12 cellular contexts compared by ENCODE assay signal in genomic region chr7:76509931-76510877, GRCh38. TPM values are rescaled to one million over a fixed set of nuclear protein-coding genes. Genes with fewer than 3 reads are reported as not detected.
DNase-seq lines count a peak whose midpoint lies in the region; ATAC-seq, FAIRE-seq and TF ChIP-seq lines count a peak whose summit lies in the region.
"Had no signal": no experiment of that assay in that cellular context is flagged by ENCODE, and none has a peak within 500 bp of the region (broad histone marks: within the 10 kb centered on the region; RNA-seq: fewer than 3 reads in every experiment).

Gene UPK3B, plus strand, starts transcription at chr7:76510552. Its CDS starts 101 bp downstream, at chr7:76510653.

- in situ Hi-C loops in HepG2 (cut with HindIII; ENCODE audit: extremely low pct_ligation_motif_present, low pct_unique_long_range_greater_than_20kb), result no loop called here

- no peak for DNase-seq in HepG2 (ENCODE audit: low spot score)
- DNase-seq in right lobe of liver, result no peak
- peak; percentile 29 for DNase-seq in SK-N-DZ (ENCODE audit: low spot score)
- peak; percentile 81 for DNase-seq in islet precursor cell
- DNase-seq in amniotic stem cell (lab: John Stamatoyannopoulos, UW), result no peak
- DNase-seq in effector CD4-positive, alpha-beta T cell, result no peak
- DNase-seq: EL; naive thymus-derived CD4-positive, alpha-beta T cell; RPMI8226 had no signal

- TF ChIP-seq POLR2A in HepG2 (IDR thresholded peaks at IDR 0.05; ENCODE audit: insufficient read depth in 1 of 2, low read depth in 2 of 2, low read length in 2 of 2), result no peak
- no peak for TF ChIP-seq POLR2A in right lobe of liver (IDR thresholded peaks at IDR 0.05)

- FAIRE-seq in HepG2 (lab: Jason Lieb, UNC), result no peak
- FAIRE-seq: endothelial cell of umbilical vein had no signal

- H3K4me2 ChIP-seq in HepG2 (ENCODE audit: low read depth, low read length), result no peak within 1 kb of the TSS

- intact Hi-C loops in HepG2 (cut with micrococcal nuclease; ENCODE audit: unreplicated experiment) (no loop called here), right lobe of liver (cut with DNase I) (loop anchor here in 1 of 2 donors (10.0 kb wide), 1 partner anchor 485 kb away; no protein-coding TSS in a partner anchor)

- TF ChIP-seq CTCF in HepG2 (CRISPR knock-in tag; IDR thresholded peaks at IDR 0.05) (no peak), right lobe of liver (IDR thresholded peaks at IDR 0.05) (no peak)

- H3K27me3 ChIP-seq in HepG2 (ENCODE audit: control insufficient read depth in 1 of 2, insufficient read depth in 2 of 2, low read length in 2 of 2), result peaks cover 0 to 2% of the 10 kb centered on the region in 2 experiments; a peak in 1 of 5 replicates
- H3K27me3 ChIP-seq in right lobe of liver, result no peaks in the 10 kb centered on the region

- H4K20me1 ChIP-seq in HepG2 (ENCODE audit: insufficient read depth, low read length), result no peaks in the 10 kb centered on the region

- peaks cover 33% of the 10 kb centered on the region for H3K4me1 ChIP-seq in HepG2 (ENCODE audit: insufficient read depth, low read length)
- H3K4me1 ChIP-seq in right lobe of liver, result no peaks in the 10 kb centered on the region
- no peaks in the 10 kb centered on the region for H3K4me1 ChIP-seq in urinary bladder (ENCODE audit: insufficient read depth)

- H3K79me2 ChIP-seq in HepG2 (ENCODE audit: insufficient read depth, low read length), result no peaks in the 10 kb centered on the region

- no peak within 1 kb of the TSS for H3K4me3 ChIP-seq in HepG2 (replicated peaks in 1 of 3; ENCODE audit: insufficient read depth in 1 of 3, low read depth in 2 of 3, low read length in 3 of 3)
- H3K4me3 ChIP-seq in right lobe of liver, result no peak within 1 kb of the TSS
- no peak within 1 kb of the TSS for H3K4me3 ChIP-seq in urinary bladder (ENCODE audit: low read depth, low read length)

- POLR2A ChIA-PET in HepG2 (lab: Yijun Ruan, JAX), result no interaction called here

- CTCF ChIA-PET in HepG2 (lab: Yijun Ruan, JAX; ENCODE audit: low intra/inter-chr PET ratio, low total read pairs), result no interaction called here

- BruUV-seq in HepG2 (replicated peaks; lab: Mats Ljungman, UMichigan), result no TSS peak

- H2AFZ ChIP-seq in HepG2 (ENCODE audit: low read length), result no peak within 1 kb of the TSS

- H3K36me3 ChIP-seq in HepG2 (replicated peaks in 1 of 2; ENCODE audit: control insufficient read depth in 1 of 2, insufficient read depth in 2 of 2, low read length in 2 of 2) (peaks cover 0 to 3% of the 10 kb centered on the region in 2 experiments; a peak in 1 of 5 replicates), right lobe of liver (no peaks in the 10 kb centered on the region), urinary bladder (ENCODE audit: insufficient read depth) (peaks cover 1% of the 10 kb centered on the region)

- H3K9ac ChIP-seq in HepG2 (ENCODE audit: insufficient read depth, low read depth, low read length), result no peak within 1 kb of the TSS

- H3K27ac ChIP-seq in HepG2 (ENCODE audit: extremely low read length, insufficient read depth, low read length) (no peak within 1 kb of the TSS), right lobe of liver (no peak within 1 kb of the TSS), urinary bladder (ENCODE audit: low read depth) (peak within 1 kb of the TSS; percentile 33)

- no peak for TF ChIP-seq EP300 in HepG2 (IDR thresholded peaks at IDR 0.05; ENCODE audit: low read depth in 2 of 2, low read length in 2 of 2)
- TF ChIP-seq EP300 in HepG2 (CRISPR knock-in tag; IDR thresholded peaks at IDR 0.05; ENCODE audit: borderline replicate concordance), result no peak

- ATAC-seq in HepG2 (no peak), right lobe of liver (no peak), HG03045 (IDR thresholded peaks at IDR 0.05; ENCODE audit: unreplicated experiment) (no peak)
- ATAC-seq: naive thymus-derived CD4-positive, alpha-beta T cell had no signal

- WGBS in HepG2 (ENCODE audit: low lambda C conversion rate), result 80% methylated on average over 10 of the region's 20 CpGs
- WGBS in right lobe of liver (ENCODE audit: insufficient coverage, low coverage, low lambda C conversion rate, missing lambda C conversion rate), result 36% methylated on average over 4 of the region's 20 CpGs
- WGBS in urinary bladder, result 44% methylated on average over 20 of the region's 20 CpGs

- H3K9me3 ChIP-seq in HepG2 (ENCODE audit: low read length), result no peaks in the 10 kb centered on the region
- no peaks in the 10 kb centered on the region for H3K9me3 ChIP-seq in right lobe of liver

- no peak for TF ChIP-seq RAD21 in HepG2 (CRISPR knock-in tag; IDR thresholded peaks at IDR 0.05)

TF ChIP-seq in HepG2, 621 proteins besides CTCF, POLR2A, EP300 and RAD21:
- no peak for TF ChIP-seq ZNF674 (CRISPR knock-in tag; IDR thresholded peaks at IDR 0.05; ENCODE audit: low read depth)
- TF ChIP-seq ZBTB33 (CRISPR knock-in tag; IDR thresholded peaks at IDR 0.05), result peak; percentile 23; the same call in 1 of the 2 replicates
- TF ChIP-seq NKX3-1 (CRISPR knock-in tag; IDR thresholded peaks at IDR 0.05), result no peak
- no peak for TF ChIP-seq GPBP1L1 (CRISPR knock-in tag; IDR thresholded peaks at IDR 0.05)

RNA-seq across cellular contexts. Expression of gene UPK3B, which starts in this region (rescaled TPM):
- total RNA-seq in HepG2 (2016; rRNA removed; fragmentation: Illumina TruSeq; extraction: Trizol), result not detected in 2 replicates
- total RNA-seq in HepG2 (2016; cell fraction: cytosol; rRNA removed; fragmentation: Illumina TruSeq; extraction: Trizol; ENCODE audit: low read depth), result 0.10 TPM in 1 of 2 replicates, not detected in the other
- total RNA-seq in HepG2 (2016; cell fraction: insoluble cytoplasmic fraction; rRNA removed; fragmentation: Illumina TruSeq; extraction: Trizol), result 0.11 TPM in 1 of 2 replicates, not detected in the other
- 0.10 TPM in 1 of 2 replicates, not detected in the other for total RNA-seq in HepG2 (2016; cell fraction: membrane; rRNA removed; fragmentation: Illumina TruSeq; extraction: Trizol)
- total RNA-seq in HepG2 (2016; cell fraction: nucleus; rRNA removed; fragmentation: Illumina TruSeq; extraction: Trizol), result 2.0 TPM in 1 of 2 replicates, not detected in the other
- polyA plus RNA-seq in HepG2 (2011; rRNA removed), result not detected in 2 replicates
- polyA plus RNA-seq in HepG2 (2011; cell fraction: cytosol; rRNA removed), result not detected in 2 replicates
- 0.13 and 0.14 TPM in 2 replicates for polyA plus RNA-seq in HepG2 (2011; cell fraction: nucleus; rRNA removed)
- polyA plus RNA-seq in HepG2 (2012), result not detected in 2 replicates
- not detected in 2 replicates for polyA plus RNA-seq in HepG2 (2016; cell fraction: cytosol; fragmentation: Illumina TruSeq; extraction: Trizol; ENCODE audit: low read depth)
- polyA plus RNA-seq in HepG2 (2016; cell fraction: insoluble cytoplasmic fraction; fragmentation: Illumina TruSeq; extraction: Trizol; ENCODE audit: low read depth), result not detected in 2 replicates
- polyA plus RNA-seq in HepG2 (2016; cell fraction: membrane; fragmentation: Illumina TruSeq; extraction: Trizol; ENCODE audit: low read depth), result not detected in 2 replicates
- not detected in 2 replicates for polyA plus RNA-seq in HepG2 (2016; cell fraction: nucleus; fragmentation: Illumina TruSeq; extraction: Trizol; ENCODE audit: insufficient read depth, low read depth)
- polyA minus RNA-seq in HepG2 (2011; rRNA and poly(A)+ RNA removed; ENCODE audit: low replicate concordance), result 0.82 and 1.7 TPM in 2 replicates
- not detected in 2 replicates for polyA minus RNA-seq in HepG2 (2011; cell fraction: cytosol; rRNA and poly(A)+ RNA removed)
- 0.62 and 1.8 TPM in 2 replicates for polyA minus RNA-seq in HepG2 (2011; cell fraction: nucleus; rRNA and poly(A)+ RNA removed)
- 1 to 10 TPM in 1 of 6 experiments, under 1 TPM in 2, not detected in 3; 0.22 to 1.5 (median 0.51) TPM for total RNA-seq in right lobe of liver
- polyA plus RNA-seq in SK-N-DZ (2014; cell fraction: cytosol; rRNA removed), result 0.41 and 3.0 TPM in 2 replicates
- 0.35 and 2.5 TPM in 2 replicates for polyA plus RNA-seq in SK-N-DZ (2014; cell fraction: nucleus; rRNA removed)
- 23.6 TPM for total RNA-seq in urinary bladder
- 11.8 TPM for polyA plus RNA-seq in urinary bladder
- polyA plus RNA-seq: endothelial cell of umbilical vein; naive thymus-derived CD4-positive, alpha-beta T cell had no signal

Comparison
In these comparisons a context has a peak if more than half of its experiments do, and no peak if none do; other contexts are left out.
1. RNA of gene UPK3B (polyA plus RNA-seq): 11.8 TPM in urinary bladder (single experiment); 0.13 to 0.14 TPM in HepG2; every median in the first group is over 10 times any median in the second.
2. DNase-seq: peak in SK-N-DZ (single experiment) and islet precursor cell (single experiment); none in HepG2 (single experiment), right lobe of liver (0 of 3), amniotic stem cell (single experiment) and effector CD4-positive, alpha-beta T cell (single experiment).